Comparison of ENCODE assay signal across 4 cellular contexts in genomic region chr5:138155977-138156376, GRCh38. TPM values are rescaled to one million over a fixed set of nuclear protein-coding genes. Genes with fewer than 3 reads are reported as not detected.
"Had no signal": no experiment of that assay in that cellular context is flagged by ENCODE, and none has a peak within 500 bp of the region (broad histone marks: within the 10 kb centered on the region; RNA-seq: fewer than 3 reads in every experiment).

No MANE protein-coding gene starts in this region.

RNA-seq across cellular contexts. Expression of gene NME5, which starts 16.7 kb away (rescaled TPM):
- total RNA-seq: naive thymus-derived CD8-positive, alpha-beta T cell; natural killer cell; natural killer cell treated with Interleukin-12 subunit alpha and Interleukin-12 subunit beta and Interleukin-15 and Interleukin-18, amount 100 ng/mL, for 72 hours; skeletal muscle tissue had no signal
- polyA plus RNA-seq: naive thymus-derived CD8-positive, alpha-beta T cell had no signal

RNA-seq across cellular contexts. Expression of gene KIF20A, which starts 22.9 kb away (rescaled TPM):
- total RNA-seq: naive thymus-derived CD8-positive, alpha-beta T cell had no signal
- polyA plus RNA-seq: naive thymus-derived CD8-positive, alpha-beta T cell had no signal
